ENCODE assay signal across 18 cellular contexts in the genomic region with DNA sequence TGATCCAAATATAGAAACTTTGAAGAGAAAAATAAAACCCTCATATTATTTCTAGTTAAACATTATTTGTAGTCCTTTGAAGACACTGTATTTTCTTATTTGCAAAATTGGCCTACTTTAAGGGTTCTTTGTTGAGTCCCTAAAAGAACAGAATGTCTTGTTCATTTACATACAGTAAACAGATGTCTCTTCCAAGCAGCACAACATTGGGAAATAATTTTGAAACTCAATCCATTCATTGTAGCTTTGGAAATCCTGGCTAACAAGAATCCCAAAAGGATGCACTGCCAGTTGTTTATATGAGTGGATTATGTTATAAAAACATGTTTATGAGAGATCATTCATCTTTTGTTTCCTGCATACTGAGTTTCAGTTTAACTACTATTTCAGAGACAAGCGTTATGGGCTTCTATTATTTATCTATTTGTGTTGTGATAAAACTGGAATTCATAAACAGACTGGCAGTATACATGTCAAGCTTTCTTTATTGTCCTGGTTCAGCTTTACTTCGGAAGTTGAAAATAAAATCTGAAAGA.
DNase-seq lines count a peak whose midpoint lies in the region; ATAC-seq and TF ChIP-seq lines count a peak whose summit lies in the region.
"Had no signal": no experiment of that assay in that cellular context is flagged by ENCODE, and none has a peak within 500 bp of the region (broad histone marks: within the 10 kb centered on the region; RNA-seq: fewer than 3 reads in every experiment).

No MANE protein-coding gene starts in this region.

- no peak for TF ChIP-seq CTCF in mucosa of descending colon (IDR thresholded peaks at IDR 0.05)
- TF ChIP-seq CTCF in testis (IDR thresholded peaks at IDR 0.05) = no peak

- peak overlapping the region; percentile 67 to 71 for H3K27ac ChIP-seq in testis
- H3K27ac ChIP-seq: colonic mucosa, PC-9, SK-N-MC had no signal

- intact Hi-C loops in mucosa of descending colon (cut with DNase I, micrococcal nuclease) = no loop called here
- intact Hi-C loops in testis (cut with DNase I; ENCODE audit: low total_unique reads) = no loop called here

- 46 to 54% methylated on average over 2 of the region's 2 CpGs for WGBS in testis, 2 donors

- H3K4me3 ChIP-seq in mucosa of descending colon = no peak overlapping the region
- no peak overlapping the region for H3K4me3 ChIP-seq in testis
- H3K4me3 ChIP-seq: colonic mucosa, PC-9, SK-N-MC had no signal

- DNase-seq in HCEC 1CT = peak; percentile 16
- DNase-seq in fibroblast of the conjunctiva (ENCODE audit: low read depth) = peak; percentile 40
- no peak for DNase-seq in mucosa of descending colon
- no peak for DNase-seq in testis
- DNase-seq in NCI-H2171 treated with DMSO at 0.1 percent for 48 hours (lab: John Stamatoyannopoulos, UW) = no peak
- DNase-seq in MV-4-11 (lab: John Stamatoyannopoulos, UW) = no peak
- DNase-seq in AG20443 (ENCODE audit: low spot score) = no peak
- no peak for DNase-seq in NCI-H2029 (lab: John Stamatoyannopoulos, UW)
- DNase-seq: activated B cell treated with CpG ODN at 0.5 μM for 24 hours; activated CD8-positive, alpha-beta T cell treated with anti-CD3 and anti-CD28 coated beads, Interleukin-2, amount 10 ng/mL, durations not matched to agents 7 days and 5 days; activated T-cell treated with anti-CD3 and anti-CD28 coated beads, Interleukin-2, amount 50 U/mL, for 48 hours; colonic mucosa; DMS 273 treated with DMSO at 0.1 percent for 48 hours; Kasumi-1; NCI-H748 treated with DMSO at 0.1 percent for 48 hours; PC-9; stimulated activated naive B cell treated with anti-CD40 and anti-IgM and Interleukin-4, amounts not matched to agents 10 μg/mL and 1 μg/mL and 100 μg/mL, for 72 hours had no signal

- no peaks in the 10 kb centered on the region for H3K9me3 ChIP-seq in mucosa of descending colon
- H3K9me3 ChIP-seq in testis = no peaks in the 10 kb centered on the region
- H3K9me3 ChIP-seq: colonic mucosa had no signal

- TF ChIP-seq POLR2A in testis (IDR thresholded peaks at IDR 0.05) = no peak

- no peaks in the 10 kb centered on the region for H3K27me3 ChIP-seq in testis
- H3K27me3 ChIP-seq: colonic mucosa had no signal

- H3K4me1 ChIP-seq in mucosa of descending colon (ENCODE audit: low read depth) (no peaks in the 10 kb centered on the region), testis (peaks cover 4% of the 10 kb centered on the region)
- H3K4me1 ChIP-seq: colonic mucosa had no signal

- H3K36me3 ChIP-seq in mucosa of descending colon (ENCODE audit: low read depth) (no peaks in the 10 kb centered on the region), testis (ENCODE audit: low read depth, missing control alignments) (no peaks in the 10 kb centered on the region)
- H3K36me3 ChIP-seq: colonic mucosa had no signal

- peak; percentile 15 for ATAC-seq in mucosa of descending colon
- ATAC-seq: activated CD8-positive, alpha-beta T cell treated with anti-CD3 and anti-CD28 coated beads, Interleukin-2, amount 10 ng/mL, durations not matched to agents 7 days and 5 days; stimulated activated naive B cell treated with anti-CD40 and anti-IgM and Interleukin-4, amounts not matched to agents 10 μg/mL and 1 μg/mL and 100 μg/mL, for 72 hours had no signal

Comparison
In these comparisons a context has a peak if more than half of its experiments do, and no peak if none do; other contexts are left out.
1. DNase-seq: peak in HCEC 1CT (single experiment) and fibroblast of the conjunctiva (single experiment); none in mucosa of descending colon (0 of 3), testis (single experiment), NCI-H2171 treated with DMSO at 0.1 percent for 48 hours (single experiment), MV-4-11 (single experiment), AG20443 (single experiment) and NCI-H2029 (single experiment).